In the genomic region with DNA sequence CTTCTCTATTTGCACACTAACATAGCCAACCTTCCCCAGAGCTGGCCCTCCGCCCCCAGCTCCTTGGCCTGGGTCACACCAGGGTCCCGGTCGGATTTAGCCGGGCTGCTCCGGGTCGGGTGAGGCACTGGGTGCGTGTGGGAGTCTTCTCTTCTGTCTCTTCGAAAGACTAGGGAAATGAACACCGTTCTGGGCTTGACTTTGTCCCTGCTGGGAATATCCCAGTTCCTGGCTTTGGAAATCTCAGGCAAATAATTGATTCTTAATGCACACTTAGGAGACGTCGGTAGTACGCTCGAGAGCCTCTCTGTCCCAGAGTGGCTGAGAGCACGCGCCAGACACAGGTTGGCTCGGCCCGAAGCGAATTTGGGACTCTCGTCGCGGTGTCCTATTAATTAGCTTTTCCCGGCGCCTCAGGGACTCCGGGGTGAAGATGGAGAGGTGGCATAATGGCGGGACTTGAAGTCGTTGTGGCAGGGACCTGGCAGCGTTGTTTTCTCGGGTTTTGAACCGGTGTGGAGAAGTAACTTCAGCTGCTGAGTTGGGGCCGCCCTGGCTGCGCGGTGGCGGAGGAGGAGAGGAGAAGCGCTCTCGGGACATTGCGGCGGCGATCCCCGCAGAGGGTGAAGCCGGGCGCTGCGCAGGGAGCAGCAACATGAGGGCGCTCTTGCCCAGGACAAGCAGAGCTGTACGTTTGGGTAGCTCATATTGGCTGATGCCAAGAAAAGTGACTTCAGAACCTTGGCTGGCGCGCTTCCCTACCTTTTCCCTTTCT, we compare ENCODE assay signal across 10 cellular contexts. TPM values are rescaled to one million over a fixed set of nuclear protein-coding genes. Genes with fewer than 3 reads are reported as not detected.
A peak's percentile ranks its signal among the peaks of the same experiment; 100 is the strongest.
DNase-seq lines count a peak whose midpoint lies in the region; ATAC-seq and TF ChIP-seq lines count a peak whose summit lies in the region.
"Had no signal": no experiment of that assay in that cellular context is flagged by ENCODE, and none has a peak within 500 bp of the region (broad histone marks: within the 10 kb centered on the region; RNA-seq: fewer than 3 reads in every experiment).

No MANE protein-coding gene starts in this region.

- TF ChIP-seq CTCF in GM12865 (IDR thresholded peaks at IDR 0.05; ENCODE audit: insufficient read depth, low read depth, low read length, missing control alignments), result peak; percentile 50
- peak; percentile 67 for TF ChIP-seq CTCF in neural crest cell (conservative IDR thresholded peaks at IDR 0.05)
- no peak for TF ChIP-seq CTCF in mucosa of descending colon (IDR thresholded peaks at IDR 0.05)

- intact Hi-C loops in mucosa of descending colon (cut with DNase I, micrococcal nuclease), result no loop called here

- H3K36me3 Mint-ChIP-seq in neural crest cell (ENCODE audit: low read depth), result peaks cover 3% of the 10 kb centered on the region

- H3K4me3 ChIP-seq in GM12865 (ENCODE audit: low read depth, low read length) (peak overlapping the region; percentile 61), mucosa of descending colon (no peak overlapping the region)

- peak; percentile 55 for DNase-seq in GM12865 (ENCODE audit: low read depth)
- DNase-seq in NCI-H1105 treated with DMSO at 0.1 percent for 48 hours (lab: John Stamatoyannopoulos, UW), result peak; percentile 73
- no peak for DNase-seq in neural crest cell (ENCODE audit: low read depth, low spot score)
- DNase-seq in NCI-H146 (lab: John Stamatoyannopoulos, UW), result no peak
- DNase-seq in mucosa of descending colon, result no peak
- DNase-seq: activated CD8-positive, alpha-beta T cell treated with anti-CD3 and anti-CD28 coated beads for 36 hours had no signal

- ATAC-seq in HG02623 (IDR thresholded peaks at IDR 0.05; ENCODE audit: unreplicated experiment) (no peak), HG02642 (IDR thresholded peaks at IDR 0.05; ENCODE audit: poor library complexity, unreplicated experiment) (no peak), mucosa of descending colon (no peak)
- ATAC-seq: activated CD8-positive, alpha-beta T cell treated with anti-CD3 and anti-CD28 coated beads for 36 hours had no signal

- peaks cover 100% of the 10 kb centered on the region for H3K27me3 Mint-ChIP-seq in neural crest cell (ENCODE audit: low read depth)

- H3K4me3 Mint-ChIP-seq in neural crest cell, result peak overlapping the region; percentile 52
- H3K4me3 Mint-ChIP-seq: activated CD8-positive, alpha-beta T cell treated with anti-CD3 and anti-CD28 coated beads for 36 hours had no signal

- no peak overlapping the region for H3K27ac Mint-ChIP-seq in neural crest cell (ENCODE audit: unreplicated experiment)
- H3K27ac Mint-ChIP-seq: activated CD8-positive, alpha-beta T cell treated with anti-CD3 and anti-CD28 coated beads for 36 hours had no signal

- no peaks in the 10 kb centered on the region for H3K9me3 ChIP-seq in mucosa of descending colon

- no peaks in the 10 kb centered on the region for H3K4me1 Mint-ChIP-seq in neural crest cell

- no peaks in the 10 kb centered on the region for H3K4me1 ChIP-seq in mucosa of descending colon (ENCODE audit: low read depth)
- H3K4me1 ChIP-seq: parathyroid adenoma had no signal

- no peaks in the 10 kb centered on the region for H3K36me3 ChIP-seq in mucosa of descending colon (ENCODE audit: low read depth)

- peak overlapping the region; percentile 91 for H3K27ac ChIP-seq in cingulate gyrus (ENCODE audit: low read depth, low read length)
- H3K27ac ChIP-seq: parathyroid adenoma had no signal

- H3K9me3 Mint-ChIP-seq in neural crest cell, result no peaks in the 10 kb centered on the region

RNA-seq across cellular contexts. Expression of gene FOXG1, which starts 7.5 kb away (rescaled TPM):
- 0.07 TPM in 1 of 2 replicates, not detected in the other for total RNA-seq in neural crest cell
- total RNA-seq in mucosa of descending colon, result not detected
- total RNA-seq: activated CD8-positive, alpha-beta T cell treated with anti-CD3 and anti-CD28 coated beads for 36 hours had no signal

Comparison
In these comparisons a context has a peak if more than half of its experiments do, and no peak if none do; other contexts are left out.
1. DNase-seq: peak in GM12865 (single experiment) and NCI-H1105 treated with DMSO at 0.1 percent for 48 hours (single experiment); none in neural crest cell (single experiment), NCI-H146 (single experiment) and mucosa of descending colon (0 of 3).